7 cellular contexts compared by ENCODE assay signal in the genomic region with DNA sequence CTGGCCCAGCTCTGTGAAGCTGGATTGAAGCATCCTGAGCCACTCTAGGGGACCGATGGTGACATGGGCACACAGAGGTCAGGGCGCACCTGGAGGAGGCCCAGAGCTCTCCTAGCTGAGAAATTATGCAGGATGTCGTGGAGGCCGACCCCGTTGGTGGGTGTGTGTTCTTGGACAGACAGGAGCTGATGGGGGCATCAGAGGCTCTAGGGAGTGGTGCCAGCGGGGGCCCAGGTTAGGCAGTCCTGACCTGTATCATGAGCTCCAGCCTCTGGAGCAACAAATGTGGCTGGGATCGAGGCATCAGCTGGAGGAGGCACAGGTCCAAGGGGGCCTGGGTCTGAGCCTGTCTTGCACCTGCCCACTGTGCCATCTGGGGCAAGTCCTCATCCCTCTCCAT.
"Had no signal": no experiment of that assay in that cellular context is flagged by ENCODE, and none has a peak within 500 bp of the region (broad histone marks: within the 10 kb centered on the region; RNA-seq: fewer than 3 reads in every experiment).

No MANE protein-coding gene starts in this region.

- H3K9ac ChIP-seq: GM23248 had no signal

- DNase-seq: GM23248, GOT3, H7, HFFc6 had no signal

- H3K4me1 ChIP-seq: HAP-1 had no signal

- H3K9me3 ChIP-seq: HAP-1 had no signal

- H3K36me3 ChIP-seq: HAP-1 had no signal

- H2AFZ ChIP-seq: GM23248 had no signal

- ATAC-seq: HCT116 had no signal

- H3K27ac ChIP-seq: GM23248, HL-60 had no signal

- H3K4me3 ChIP-seq: GM23248, HAP-1 had no signal
